20 cellular contexts compared by ENCODE assay signal in the genomic region with DNA sequence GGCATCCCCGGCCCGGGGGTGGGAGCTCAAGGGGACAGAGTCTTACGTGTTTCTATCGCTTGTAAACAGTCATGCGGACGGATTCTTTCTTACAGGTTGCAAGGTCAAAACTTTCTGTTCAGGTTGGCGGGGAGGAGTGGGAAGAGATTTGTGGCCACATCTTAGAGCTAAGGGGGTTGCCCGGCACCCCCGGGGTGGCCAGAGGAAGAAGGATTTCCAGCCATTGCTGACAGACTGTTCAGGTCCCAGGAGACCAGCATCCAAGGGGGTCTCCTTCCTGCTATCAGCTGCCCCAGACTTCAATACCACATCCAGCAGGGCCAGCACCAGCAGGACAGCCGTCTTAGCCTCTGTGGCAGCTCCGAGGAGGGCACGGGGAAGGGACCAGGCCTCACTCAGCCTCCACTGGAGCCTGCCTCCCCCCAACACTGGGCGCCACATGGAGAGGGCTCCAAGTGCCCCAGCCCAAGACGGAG. TPM values are rescaled to one million over a fixed set of nuclear protein-coding genes. Genes with fewer than 3 reads are reported as not detected.
DNase-seq lines count a peak whose midpoint lies in the region; ATAC-seq, FAIRE-seq and TF ChIP-seq lines count a peak whose summit lies in the region.
"Had no signal": no experiment of that assay in that cellular context is flagged by ENCODE, and none has a peak within 500 bp of the region (broad histone marks: within the 10 kb centered on the region; RNA-seq: fewer than 3 reads in every experiment).

No MANE protein-coding gene starts in this region.

- TF ChIP-seq CTCF in GM12878 (IDR thresholded peaks at IDR 0.05 in 2 of 3, conservative IDR thresholded peaks at IDR 0.05 in 1 of 3; ENCODE audit: control insufficient read depth in 2 of 3, extremely low read depth in 1 of 3, insufficient read depth in 1 of 3, low read depth in 3 of 3, low read length in 3 of 3) (no peak), type B pancreatic cell (conservative IDR thresholded peaks at IDR 0.05) (no peak)

- H3K27me3 Mint-ChIP-seq in activated T-cell treated with anti-CD3 and anti-CD28 coated beads, Interleukin-2, amount 50 U/mL, for 24 hours = no peaks in the 10 kb centered on the region
- no peaks in the 10 kb centered on the region for H3K27me3 Mint-ChIP-seq in activated T-cell treated with anti-CD3 and anti-CD28 coated beads, Interleukin-2, amount 50 U/mL, for 72 hours (ENCODE audit: low read depth)
- peaks cover 3% of the 10 kb centered on the region for H3K27me3 Mint-ChIP-seq in type B pancreatic cell
- H3K27me3 Mint-ChIP-seq: activated CD4-positive, alpha-beta memory T cell treated with anti-CD3 and anti-CD28 coated beads, Interleukin-2, amount 10 ng/mL, durations not matched to agents 7 days and 5 days had no signal

- H3K4me1 Mint-ChIP-seq in activated T-cell treated with anti-CD3 and anti-CD28 coated beads, Interleukin-2, amount 50 U/mL, for 24 hours (ENCODE audit: low read depth) = peaks cover 17% of the 10 kb centered on the region
- H3K4me1 Mint-ChIP-seq in activated T-cell treated with anti-CD3 and anti-CD28 coated beads, Interleukin-2, amount 50 U/mL, for 72 hours (ENCODE audit: low read depth) = peaks cover 25% of the 10 kb centered on the region
- H3K4me1 Mint-ChIP-seq in type B pancreatic cell (ENCODE audit: unreplicated experiment) = no peaks in the 10 kb centered on the region
- H3K4me1 Mint-ChIP-seq: activated CD4-positive, alpha-beta memory T cell treated with anti-CD3 and anti-CD28 coated beads, Interleukin-2, amount 10 ng/mL, durations not matched to agents 7 days and 5 days had no signal

- H3K36me3 ChIP-seq in GM12878 (ENCODE audit: control insufficient read depth in 2 of 2, insufficient read depth in 2 of 2, low read length in 1 of 2) = peaks cover 0 to 9% of the 10 kb centered on the region in 2 experiments; a peak in 3 of 4 replicates
- H3K36me3 ChIP-seq: adrenal gland, cardiac muscle cell, thyroid gland had no signal

- 36% methylated on average over 14 of the region's 14 CpGs for WGBS in GM12878 (ENCODE audit: insufficient coverage, insufficient replicate concordance, low lambda C conversion rate, missing lambda C conversion rate)

- TF ChIP-seq RAD21 in GM12878 (IDR thresholded peaks at IDR 0.05; ENCODE audit: insufficient read depth, low read depth, low read length) = no peak

- no peak overlapping the region; the same call in 1 of the 2 replicates for H2AFZ ChIP-seq in GM12878 (ENCODE audit: control insufficient read depth, low read depth, low read length)

- H3K4me3 Mint-ChIP-seq in activated T-cell treated with anti-CD3 and anti-CD28 coated beads, Interleukin-2, amount 50 U/mL, for 24 hours = no peak overlapping the region
- peak overlapping the region in 1 of 2 donors; percentile 15 for H3K4me3 Mint-ChIP-seq in activated T-cell treated with anti-CD3 and anti-CD28 coated beads, Interleukin-2, amount 50 U/mL, for 72 hours
- H3K4me3 Mint-ChIP-seq in type B pancreatic cell = no peak overlapping the region
- H3K4me3 Mint-ChIP-seq: activated CD4-positive, alpha-beta memory T cell treated with anti-CD3 and anti-CD28 coated beads, Interleukin-2, amount 10 ng/mL, durations not matched to agents 7 days and 5 days; activated T-helper 1 cell treated with anti-CD3 and anti-CD28 coated beads, Interleukin-12 subunit alpha, Interleukin-12 subunit beta, Interleukin-2, Interleukin-4 antibody, amounts not matched to agents 30 ng/mL and 10 ng/mL and 1 ng/mL, durations not matched to agents 14 hours and 24 hours and 36 hours; mesothelial cell of epicardium; T-helper 1 cell treated with Interleukin-12 subunit alpha and Interleukin-12 subunit beta and Interleukin-4 antibody, amounts not matched to agents 30 μg/mL and 1 μg/mL, for 36 hours had no signal

- no peak overlapping the region for H3K4me3 ChIP-seq in GM12878
- H3K4me3 ChIP-seq: adrenal gland, cardiac muscle cell, thyroid gland had no signal

- intact Hi-C loops in GM12878 (cut with micrococcal nuclease; ENCODE audit: unreplicated experiment) = loop anchor here (1.0 to 5.0 kb wide), 6 partner anchors 65 to 411 kb away; partner anchors contain the start of gene INAVA
- intact Hi-C loops in sciatic nerve (cut with DNase I) = loop anchor here (5.0 kb wide), 1 partner anchor 141 kb away; the partner anchor contains the start of gene CACNA1S

- no peak overlapping the region for H3K9ac ChIP-seq in GM12878 (ENCODE audit: control insufficient read depth, insufficient read depth, low read length)

- H4K20me1 ChIP-seq in GM12878 (ENCODE audit: control insufficient read depth, insufficient read depth) = no peaks in the 10 kb centered on the region

- SMC1A ChIA-PET in GM12878 (lab: Charles Lee; ENCODE audit: uncharacterized antibody, unreplicated experiment) = interaction anchor here (0.5 to 7.1 kb wide), 39 partner anchors 9 to 412 kb away, joined by 3 to 107 read pairs (median 7); partner anchors contain the start of genes INAVA and KIF21B

- no peaks in the 10 kb centered on the region for H3K79me2 ChIP-seq in GM12878 (ENCODE audit: control insufficient read depth, insufficient read depth, low read length)

- peak; percentile 93 to 98; a peak in 3 of 4 replicates for TF ChIP-seq EP300 in GM12878 (IDR thresholded peaks at IDR 0.05; ENCODE audit: borderline replicate concordance in 1 of 2, control insufficient read depth in 1 of 2, low read depth in 2 of 2, low read length in 2 of 2)

- DNase-seq in activated T-cell treated with anti-CD3 and anti-CD28 coated beads, Interleukin-2, amount 50 U/mL, for 24 hours = no peak
- DNase-seq in activated T-cell treated with anti-CD3 and anti-CD28 coated beads, Interleukin-2, amount 50 U/mL, for 72 hours = no peak
- peak; percentile 25 for DNase-seq in GM12878 (ENCODE audit: low read depth, low spot score)
- DNase-seq in type B pancreatic cell (ENCODE audit: extremely low spot score, unreplicated experiment) = no peak
- no peak for DNase-seq in sciatic nerve (ENCODE audit: low spot score)
- no peak for DNase-seq in NCI-H226
- DNase-seq: GF-D8 had no signal

- H3K27me3 ChIP-seq in GM12878 (replicated peaks in 1 of 2; ENCODE audit: control insufficient read depth in 2 of 2, insufficient read depth in 2 of 2, low read length in 1 of 2) = no peaks in the 10 kb centered on the region
- H3K27me3 ChIP-seq: cardiac muscle cell, neutrophil, thyroid gland had no signal

- RAD21 ChIA-PET in GM12878 (lab: Charles Lee; ENCODE audit: unreplicated experiment) = interaction anchor here (0.7 to 9.9 kb wide), 44 partner anchors 8 to 421 kb away, joined by 3 to 239 read pairs (median 5); partner anchors contain the start of genes CACNA1S, DDX59, INAVA and KIF14

- CTCF ChIA-PET in GM12878 (lab: Yijun Ruan, JAX) = interaction anchor here (0.6 to 6.5 kb wide), 71 partner anchors 9 to 436 kb away, joined by 3 to 199 read pairs (median 5); partner anchors contain the start of genes CACNA1S, DDX59, INAVA and KIF21B

- peaks cover 23% of the 10 kb centered on the region for H3K4me1 ChIP-seq in GM12878 (ENCODE audit: control insufficient read depth, insufficient read depth, low read length)
- H3K4me1 ChIP-seq: adrenal gland, foreskin keratinocyte, thyroid gland had no signal

- H3K27ac Mint-ChIP-seq in activated T-cell treated with anti-CD3 and anti-CD28 coated beads, Interleukin-2, amount 50 U/mL, for 24 hours = peak overlapping the region; percentile 24
- no peak overlapping the region for H3K27ac Mint-ChIP-seq in activated T-cell treated with anti-CD3 and anti-CD28 coated beads, Interleukin-2, amount 50 U/mL, for 72 hours
- H3K27ac Mint-ChIP-seq in type B pancreatic cell = peak overlapping the region; percentile 63
- H3K27ac Mint-ChIP-seq: activated CD4-positive, alpha-beta memory T cell treated with anti-CD3 and anti-CD28 coated beads, Interleukin-2, amount 10 ng/mL, durations not matched to agents 7 days and 5 days; activated T-helper 1 cell treated with anti-CD3 and anti-CD28 coated beads, Interleukin-12 subunit alpha, Interleukin-12 subunit beta, Interleukin-2, Interleukin-4 antibody, amounts not matched to agents 30 ng/mL and 10 ng/mL and 1 ng/mL, durations not matched to agents 14 hours and 24 hours and 36 hours; mesothelial cell of epicardium; T-helper 1 cell treated with Interleukin-12 subunit alpha and Interleukin-12 subunit beta and Interleukin-4 antibody, amounts not matched to agents 30 μg/mL and 1 μg/mL, for 36 hours had no signal

- in situ Hi-C loops in GM12878 (cut with MboI) = no loop called here

- H3K4me2 ChIP-seq in GM12878 (ENCODE audit: control insufficient read depth, insufficient read depth) = 0 out of 2 replicates have a peak overlapping the region, but pooled peaks have one; percentile 25

- ATAC-seq in activated T-cell treated with anti-CD3 and anti-CD28 coated beads, Interleukin-2, amount 50 U/mL, for 72 hours (replicated peaks in 1 of 2) = no peak
- ATAC-seq in HG02588 (IDR thresholded peaks at IDR 0.05; ENCODE audit: unreplicated experiment) (peak; percentile 44), GM12878 (no peak), GM19452 (IDR thresholded peaks at IDR 0.05; ENCODE audit: unreplicated experiment) (no peak), sciatic nerve (no peak)
- ATAC-seq: foreskin keratinocyte had no signal

- no peaks in the 10 kb centered on the region for H3K9me3 ChIP-seq in GM12878 (replicated peaks; ENCODE audit: control insufficient read depth, insufficient read depth, low read length)
- H3K9me3 ChIP-seq: adrenal gland, neutrophil, thyroid gland had no signal

- POLR2A ChIA-PET in GM12878 (lab: Charles Lee) = interaction anchor here (0.8 to 4.2 kb wide), 15 partner anchors 45 to 109 kb away, joined by 3 to 27 read pairs (median 6); partner anchors contain the start of gene INAVA

- peaks cover 66% of the 10 kb centered on the region for H3K36me3 Mint-ChIP-seq in activated T-cell treated with anti-CD3 and anti-CD28 coated beads, Interleukin-2, amount 50 U/mL, for 24 hours (ENCODE audit: low read depth)
- H3K36me3 Mint-ChIP-seq in activated T-cell treated with anti-CD3 and anti-CD28 coated beads, Interleukin-2, amount 50 U/mL, for 72 hours (ENCODE audit: insufficient read depth in 2 of 2) = peaks cover 3 to 4% of the 10 kb centered on the region in 2 donors
- H3K36me3 Mint-ChIP-seq in type B pancreatic cell = no peaks in the 10 kb centered on the region
- H3K36me3 Mint-ChIP-seq: mesothelial cell of epicardium had no signal

- H3K27ac ChIP-seq in GM12878 (ENCODE audit: control insufficient read depth, insufficient read depth) = no peak overlapping the region
- H3K27ac ChIP-seq: adrenal gland, cardiac muscle cell, epithelial cell of prostate, foreskin keratinocyte, neutrophil, thyroid gland had no signal

- no peak for TF ChIP-seq POLR2A in GM12878 (IDR thresholded peaks at IDR 0.05; ENCODE audit: low read depth, low read length)

- no TSS peak for BruUV-seq in GM12878 (replicated peaks; lab: Mats Ljungman, UMichigan)

- H3K9me3 Mint-ChIP-seq in activated T-cell treated with anti-CD3 and anti-CD28 coated beads, Interleukin-2, amount 50 U/mL, for 24 hours = no peaks in the 10 kb centered on the region
- no peaks in the 10 kb centered on the region for H3K9me3 Mint-ChIP-seq in activated T-cell treated with anti-CD3 and anti-CD28 coated beads, Interleukin-2, amount 50 U/mL, for 72 hours
- no peaks in the 10 kb centered on the region for H3K9me3 Mint-ChIP-seq in type B pancreatic cell
- H3K9me3 Mint-ChIP-seq: activated CD4-positive, alpha-beta memory T cell treated with anti-CD3 and anti-CD28 coated beads, Interleukin-2, amount 10 ng/mL, durations not matched to agents 7 days and 5 days; activated T-helper 1 cell treated with anti-CD3 and anti-CD28 coated beads, Interleukin-12 subunit alpha, Interleukin-12 subunit beta, Interleukin-2, Interleukin-4 antibody, amounts not matched to agents 30 ng/mL and 10 ng/mL and 1 ng/mL, durations not matched to agents 14 hours and 24 hours and 36 hours; mesothelial cell of epicardium; T-helper 1 cell treated with Interleukin-12 subunit alpha and Interleukin-12 subunit beta and Interleukin-4 antibody, amounts not matched to agents 30 μg/mL and 1 μg/mL, for 36 hours had no signal

- peak; percentile 18 for FAIRE-seq in GM12878 (lab: Jason Lieb, UNC)
- FAIRE-seq: D721Med had no signal

RNA-seq across cellular contexts. Expression of gene KIF21B, which starts 52.0 kb away (rescaled TPM):
- total RNA-seq in activated T-cell treated with anti-CD3 and anti-CD28 coated beads, Interleukin-2, amount 50 U/mL, for 72 hours = 100 to 1,000 TPM in 1 of 2 donors, 10 to 100 TPM in 1; 91.7 to 101 TPM
- 52.3 and 59.4 TPM in 2 replicates for total RNA-seq in GM12878 (2013; cell fraction: nucleolus; rRNA removed)
- total RNA-seq in GM12878 (2014; rRNA removed) (22.2 and 24.9 TPM in 2 replicates), GM12878 (2014; rRNA removed; fragmentation: Illumina TruSeq; extraction: Trizol) (13.5 and 16.1 TPM in 2 replicates), GM12878 (2021) (44.4 and 47.7 TPM in 2 replicates), type B pancreatic cell (ENCODE audit: low replicate concordance) (0.79 and 7.6 TPM in 2 replicates), sciatic nerve (3.7 TPM)
- polyA plus RNA-seq in GM12878 (2011; ENCODE audit: low read depth) = 4.4 TPM
- polyA plus RNA-seq in GM12878 (2011; rRNA removed) (6.2 and 9.2 TPM in 2 replicates), GM12878 (2014; fragmentation: Illumina TruSeq; extraction: Trizol) (13.1 and 24.3 TPM in 2 replicates), GM12878 (2014; fragmentation: Nextera tagmentation; extraction: Ambion mirVana) (1 to 10 TPM; 2.3 to 2.9 TPM), GM12878 (2014; rRNA removed) (33.3 and 36.8 TPM in 2 replicates), GM12878 (2016; fragmentation: Nextera tagmentation; extraction: Ambion mirVana) (1 to 10 TPM; 4.4 to 5.2 TPM)
- polyA plus RNA-seq in GM12878 (2011; cell fraction: cytosol; rRNA removed) = 14.5 and 16.7 TPM in 2 replicates
- 55.4 and 74.8 TPM in 2 replicates for polyA plus RNA-seq in GM12878 (2011; cell fraction: nucleus; rRNA removed)
- 8.4 and 9.0 TPM in 2 replicates for polyA plus RNA-seq in GM12878 (2012)
- 18.2 and 29.6 TPM in 2 replicates for polyA minus RNA-seq in GM12878 (2011; rRNA and poly(A)+ RNA removed)
- 11.2 and 11.9 TPM in 2 replicates for polyA minus RNA-seq in GM12878 (2011; cell fraction: cytosol; rRNA and poly(A)+ RNA removed)
- polyA minus RNA-seq in GM12878 (2011; cell fraction: nucleus; rRNA and poly(A)+ RNA removed) = 21.9 and 39.5 TPM in 2 replicates
